Comparison of ENCODE assay signal across 15 cellular contexts in the genomic region with DNA sequence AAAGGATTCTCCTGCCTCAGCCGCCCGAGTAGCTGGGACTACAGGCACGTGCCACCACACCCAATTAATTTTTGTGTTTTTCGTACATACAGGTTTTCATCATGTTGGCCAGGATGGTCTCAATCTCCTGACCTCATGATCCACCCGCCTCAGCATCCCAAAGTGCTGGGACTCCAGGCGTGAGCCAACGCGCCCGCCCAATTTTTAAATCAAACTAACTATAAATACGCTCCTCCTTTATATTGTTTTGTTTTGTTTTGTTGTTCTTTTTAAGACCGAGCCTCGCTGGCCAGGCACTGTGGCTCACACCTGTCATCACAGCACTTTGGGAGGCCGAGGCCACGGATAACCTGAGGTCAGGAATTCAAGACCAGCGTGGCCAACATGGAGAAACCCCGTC. TPM values are rescaled to one million over a fixed set of nuclear protein-coding genes. Genes with fewer than 3 reads are reported as not detected.
DNase-seq lines count a peak whose midpoint lies in the region; ATAC-seq and TF ChIP-seq lines count a peak whose summit lies in the region.
"Had no signal": no experiment of that assay in that cellular context is flagged by ENCODE, and none has a peak within 500 bp of the region (broad histone marks: within the 10 kb centered on the region; RNA-seq: fewer than 3 reads in every experiment).

No MANE protein-coding gene starts in this region.

- H3K9me3 Mint-ChIP-seq in activated CD4-positive, alpha-beta T cell treated with anti-CD3 and anti-CD28 coated beads, Interleukin-2, amount 10 ng/mL, durations not matched to agents 24 days and 14 days, result no peaks in the 10 kb centered on the region
- H3K9me3 Mint-ChIP-seq in activated CD4-positive, alpha-beta T cell treated with anti-CD3 and anti-CD28 coated beads, Interleukin-2, amount 10 ng/mL, durations not matched to agents 7 days and 5 days, result no peaks in the 10 kb centered on the region
- H3K9me3 Mint-ChIP-seq in activated naive CD4-positive, alpha-beta T cell treated with anti-CD3 and anti-CD28 coated beads, Interleukin-2, amount 10 ng/mL, durations not matched to agents 7 days and 5 days, result no peaks in the 10 kb centered on the region
- H3K9me3 Mint-ChIP-seq: CD4-positive, CD25-positive, alpha-beta regulatory T cell had no signal

- POLR2A ChIA-PET in activated CD4-positive, alpha-beta T cell treated with anti-CD3 and anti-CD28 coated beads, Interleukin-2, amount 10 ng/mL, durations not matched to agents 7 days and 5 days (lab: Charles Lee), result interaction anchor here (0.6 kb wide), 1 partner anchor 393 kb away, joined by 3 read pairs; no protein-coding TSS in a partner anchor

- no peak for DNase-seq in activated CD4-positive, alpha-beta T cell treated with anti-CD3 and anti-CD28 coated beads, Interleukin-2, amount 10 ng/mL, durations not matched to agents 24 days and 14 days
- no peak for DNase-seq in activated CD4-positive, alpha-beta T cell treated with anti-CD3 and anti-CD28 coated beads, Interleukin-2, amount 10 ng/mL, durations not matched to agents 7 days and 5 days
- no peak for DNase-seq in activated naive CD4-positive, alpha-beta T cell treated with anti-CD3 and anti-CD28 coated beads, Interleukin-2, amount 10 ng/mL, durations not matched to agents 7 days and 5 days
- no peak for DNase-seq in activated naive CD4-positive, alpha-beta T cell treated with Interleukin-2 at 50 U/mL for 16 hours
- DNase-seq in mesenteric fat pad (ENCODE audit: low spot score) (peak; percentile 72), upper lobe of right lung (peak; percentile 23), posterior vena cava (ENCODE audit: low spot score) (no peak)
- DNase-seq: 8988T; BE2C; C1 segment of cervical spinal cord; Caco-2; CD4-positive, CD25-positive, alpha-beta regulatory T cell; HCEC 1CT had no signal

- H3K27me3 Mint-ChIP-seq in activated CD4-positive, alpha-beta T cell treated with anti-CD3 and anti-CD28 coated beads, Interleukin-2, amount 10 ng/mL, durations not matched to agents 24 days and 14 days, result peaks cover 6% of the 10 kb centered on the region
- H3K27me3 Mint-ChIP-seq in activated CD4-positive, alpha-beta T cell treated with anti-CD3 and anti-CD28 coated beads, Interleukin-2, amount 10 ng/mL, durations not matched to agents 7 days and 5 days, result peaks cover 10% of the 10 kb centered on the region
- H3K27me3 Mint-ChIP-seq in activated naive CD4-positive, alpha-beta T cell treated with anti-CD3 and anti-CD28 coated beads, Interleukin-2, amount 10 ng/mL, durations not matched to agents 7 days and 5 days, result peaks cover 8% of the 10 kb centered on the region

- H3K36me3 ChIP-seq in upper lobe of right lung, result peaks cover 14% of the 10 kb centered on the region

- peaks cover 15% of the 10 kb centered on the region for H3K4me1 ChIP-seq in upper lobe of right lung
- H3K4me1 ChIP-seq: BE2C had no signal

- no peak overlapping the region for H3K4me3 ChIP-seq in upper lobe of right lung

- no peak overlapping the region for H3K27ac ChIP-seq in upper lobe of right lung
- H3K27ac ChIP-seq: HL-60 had no signal

- peaks cover 8% of the 10 kb centered on the region for H3K36me3 Mint-ChIP-seq in activated CD4-positive, alpha-beta T cell treated with anti-CD3 and anti-CD28 coated beads, Interleukin-2, amount 10 ng/mL, durations not matched to agents 24 days and 14 days (ENCODE audit: low read depth)
- H3K36me3 Mint-ChIP-seq in activated CD4-positive, alpha-beta T cell treated with anti-CD3 and anti-CD28 coated beads, Interleukin-2, amount 10 ng/mL, durations not matched to agents 7 days and 5 days (ENCODE audit: low read depth), result no peaks in the 10 kb centered on the region
- no peaks in the 10 kb centered on the region for H3K36me3 Mint-ChIP-seq in activated naive CD4-positive, alpha-beta T cell treated with anti-CD3 and anti-CD28 coated beads, Interleukin-2, amount 10 ng/mL, durations not matched to agents 7 days and 5 days
- H3K36me3 Mint-ChIP-seq: CD4-positive, CD25-positive, alpha-beta regulatory T cell had no signal

- H3K27ac Mint-ChIP-seq in activated CD4-positive, alpha-beta T cell treated with anti-CD3 and anti-CD28 coated beads, Interleukin-2, amount 10 ng/mL, durations not matched to agents 24 days and 14 days, result no peak overlapping the region
- H3K27ac Mint-ChIP-seq in activated CD4-positive, alpha-beta T cell treated with anti-CD3 and anti-CD28 coated beads, Interleukin-2, amount 10 ng/mL, durations not matched to agents 7 days and 5 days, result no peak overlapping the region
- H3K27ac Mint-ChIP-seq in activated naive CD4-positive, alpha-beta T cell treated with anti-CD3 and anti-CD28 coated beads, Interleukin-2, amount 10 ng/mL, durations not matched to agents 7 days and 5 days, result no peak overlapping the region
- H3K27ac Mint-ChIP-seq: CD4-positive, CD25-positive, alpha-beta regulatory T cell had no signal

- H3K4me3 Mint-ChIP-seq in activated CD4-positive, alpha-beta T cell treated with anti-CD3 and anti-CD28 coated beads, Interleukin-2, amount 10 ng/mL, durations not matched to agents 24 days and 14 days, result peak overlapping the region; percentile 35
- H3K4me3 Mint-ChIP-seq in activated CD4-positive, alpha-beta T cell treated with anti-CD3 and anti-CD28 coated beads, Interleukin-2, amount 10 ng/mL, durations not matched to agents 7 days and 5 days, result no peak overlapping the region
- H3K4me3 Mint-ChIP-seq in activated naive CD4-positive, alpha-beta T cell treated with anti-CD3 and anti-CD28 coated beads, Interleukin-2, amount 10 ng/mL, durations not matched to agents 7 days and 5 days, result peak overlapping the region; percentile 26

- intact Hi-C loops in activated CD4-positive, alpha-beta T cell treated with anti-CD3 and anti-CD28 coated beads, Interleukin-2, amount 10 ng/mL, durations not matched to agents 24 days and 14 days (cut with micrococcal nuclease), result loop anchor here (10.0 kb wide), 2 partner anchors 349 to 541 kb away; a partner anchor contains a TSS
- intact Hi-C loops in upper lobe of right lung (cut with DNase I) (no loop called here), posterior vena cava (cut with DNase I) (no loop called here)

- H3K4me1 Mint-ChIP-seq in activated CD4-positive, alpha-beta T cell treated with anti-CD3 and anti-CD28 coated beads, Interleukin-2, amount 10 ng/mL, durations not matched to agents 24 days and 14 days, result peaks cover 13% of the 10 kb centered on the region
- H3K4me1 Mint-ChIP-seq in activated CD4-positive, alpha-beta T cell treated with anti-CD3 and anti-CD28 coated beads, Interleukin-2, amount 10 ng/mL, durations not matched to agents 7 days and 5 days, result peaks cover 19% of the 10 kb centered on the region
- peaks cover 27% of the 10 kb centered on the region for H3K4me1 Mint-ChIP-seq in activated naive CD4-positive, alpha-beta T cell treated with anti-CD3 and anti-CD28 coated beads, Interleukin-2, amount 10 ng/mL, durations not matched to agents 7 days and 5 days

- H3K9me3 ChIP-seq in upper lobe of right lung, result no peaks in the 10 kb centered on the region
- H3K9me3 ChIP-seq: BE2C, Caco-2 had no signal

- TF ChIP-seq CTCF in upper lobe of right lung (IDR thresholded peaks at IDR 0.05), result no peak

- H3K27me3 ChIP-seq in upper lobe of right lung, result no peaks in the 10 kb centered on the region
- H3K27me3 ChIP-seq: BE2C had no signal

- ATAC-seq in upper lobe of right lung, result no peak
- no peak for ATAC-seq in HG03280 (IDR thresholded peaks at IDR 0.05; ENCODE audit: unreplicated experiment)

- CTCF ChIA-PET in activated CD4-positive, alpha-beta T cell treated with anti-CD3 and anti-CD28 coated beads, Interleukin-2, amount 10 ng/mL, durations not matched to agents 7 days and 5 days (lab: Charles Lee), result interaction anchor here (0.8 to 1.4 kb wide), 3 partner anchors 8 to 33 kb away, joined by 3 to 9 read pairs (median 3); no protein-coding TSS in a partner anchor
- CTCF ChIA-PET in activated naive CD4-positive, alpha-beta T cell treated with anti-CD3 and anti-CD28 coated beads, Interleukin-2, amount 10 ng/mL, durations not matched to agents 7 days and 5 days (lab: Charles Lee), result interaction anchor here (1.1 kb wide), 1 partner anchor 14 kb away, joined by 3 read pairs; no protein-coding TSS in a partner anchor

RNA-seq across cellular contexts. Expression of a gene that starts 1.9 kb away (rescaled TPM):
- total RNA-seq in activated CD4-positive, alpha-beta T cell treated with anti-CD3 and anti-CD28 coated beads, Interleukin-2, amount 10 ng/mL, durations not matched to agents 24 days and 14 days, result 156 TPM in 2 replicates
- 10 to 100 TPM; 67.9 to 73.7 TPM for total RNA-seq in activated CD4-positive, alpha-beta T cell treated with anti-CD3 and anti-CD28 coated beads, Interleukin-2, amount 10 ng/mL, durations not matched to agents 7 days and 5 days
- total RNA-seq in mesenteric fat pad (56.3 TPM), upper lobe of right lung (45.4 TPM), posterior vena cava (10 to 100 TPM; 41.0 to 51.4 TPM)

RNA-seq across cellular contexts. Expression of a gene that starts 33.4 kb away (rescaled TPM):
- 81.1 and 82.0 TPM in 2 replicates for total RNA-seq in activated CD4-positive, alpha-beta T cell treated with anti-CD3 and anti-CD28 coated beads, Interleukin-2, amount 10 ng/mL, durations not matched to agents 24 days and 14 days
- 10 to 100 TPM; 58.2 to 69.5 TPM for total RNA-seq in activated CD4-positive, alpha-beta T cell treated with anti-CD3 and anti-CD28 coated beads, Interleukin-2, amount 10 ng/mL, durations not matched to agents 7 days and 5 days
- total RNA-seq in mesenteric fat pad (19.6 TPM), upper lobe of right lung (24.9 TPM), posterior vena cava (10 to 100 TPM; 18.0 to 22.7 TPM)

RNA-seq across cellular contexts. Expression of a gene that starts 44.4 kb away (rescaled TPM):
- 67.9 and 69.4 TPM in 2 replicates for total RNA-seq in activated CD4-positive, alpha-beta T cell treated with anti-CD3 and anti-CD28 coated beads, Interleukin-2, amount 10 ng/mL, durations not matched to agents 24 days and 14 days
- 10 to 100 TPM; 15.7 to 16.9 TPM for total RNA-seq in activated CD4-positive, alpha-beta T cell treated with anti-CD3 and anti-CD28 coated beads, Interleukin-2, amount 10 ng/mL, durations not matched to agents 7 days and 5 days
- total RNA-seq in mesenteric fat pad, result 61.3 TPM
- 44.7 TPM for total RNA-seq in upper lobe of right lung
- 10 to 100 TPM; 41.0 to 54.8 TPM for total RNA-seq in posterior vena cava

Comparison
In these comparisons a context has a peak if more than half of its experiments do, and no peak if none do; other contexts are left out.
1. DNase-seq: peak in mesenteric fat pad (single experiment) and upper lobe of right lung (single experiment); none in activated CD4-positive, alpha-beta T cell treated with anti-CD3 and anti-CD28 coated beads, Interleukin-2, amount 10 ng/mL, durations not matched to agents 24 days and 14 days (single experiment), activated CD4-positive, alpha-beta T cell treated with anti-CD3 and anti-CD28 coated beads, Interleukin-2, amount 10 ng/mL, durations not matched to agents 7 days and 5 days (single experiment), activated naive CD4-positive, alpha-beta T cell treated with anti-CD3 and anti-CD28 coated beads, Interleukin-2, amount 10 ng/mL, durations not matched to agents 7 days and 5 days (single experiment), activated naive CD4-positive, alpha-beta T cell treated with Interleukin-2 at 50 U/mL for 16 hours (single experiment) and posterior vena cava (single experiment).